In the genomic region with DNA sequence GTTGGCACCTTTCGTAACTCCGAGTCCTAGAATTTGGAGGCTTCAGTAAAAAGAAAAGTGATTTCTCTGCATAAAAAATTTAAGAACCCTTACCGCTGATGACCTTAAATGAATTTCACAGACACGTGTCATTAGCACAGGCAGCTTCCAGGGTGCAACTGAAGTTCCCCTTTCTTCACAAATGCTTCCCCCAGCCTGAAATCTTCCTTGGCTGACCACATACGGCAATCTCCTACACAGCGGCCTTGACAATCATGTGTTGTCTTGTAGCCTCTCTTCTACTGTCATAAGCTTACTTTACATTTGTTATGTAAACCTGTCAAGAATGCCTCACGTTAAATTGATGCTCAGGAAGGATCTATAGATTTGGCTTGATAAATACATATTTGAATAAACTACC, we compare ENCODE assay signal across 14 cellular contexts.
DNase-seq lines count a peak whose midpoint lies in the region; ATAC-seq and TF ChIP-seq lines count a peak whose summit lies in the region.
"Had no signal": no experiment of that assay in that cellular context is flagged by ENCODE, and none has a peak within 500 bp of the region (broad histone marks: within the 10 kb centered on the region; RNA-seq: fewer than 3 reads in every experiment).

No MANE protein-coding gene starts in this region.

- no peak for DNase-seq in activated CD4-positive, alpha-beta T cell treated with anti-CD3 and anti-CD28 coated beads, Interleukin-2, amount 10 ng/mL, durations not matched to agents 7 days and 5 days
- no peak for DNase-seq in activated CD4-positive, alpha-beta T cell treated with anti-CD3 and anti-CD28 coated beads, Interleukin-2, amount 50 U/mL, for 1 hour
- DNase-seq in MV-4-11 (lab: John Stamatoyannopoulos, UW), result peak; percentile 89
- no peak for DNase-seq in spleen
- DNase-seq: activated effector memory CD4-positive, alpha-beta T cell treated with anti-CD3 and anti-CD28 coated beads, Interleukin-2, amount 50 U/mL, for 16 hours; DMS53; NCI-H1105 had no signal

- H3K27me3 Mint-ChIP-seq in activated CD4-positive, alpha-beta T cell treated with anti-CD3 and anti-CD28 coated beads, Interleukin-2, amount 10 ng/mL, durations not matched to agents 7 days and 5 days, result no peaks in the 10 kb centered on the region
- no peaks in the 10 kb centered on the region for H3K27me3 Mint-ChIP-seq in activated naive CD8-positive, alpha-beta T cell
- H3K27me3 Mint-ChIP-seq: central memory CD8-positive, alpha-beta T cell had no signal

- H3K4me3 ChIP-seq in spleen, result peak overlapping the region in 1 of 8 donors; percentile 20
- H3K4me3 ChIP-seq: A549, vagina had no signal

- POLR2A ChIA-PET in activated CD4-positive, alpha-beta T cell treated with anti-CD3 and anti-CD28 coated beads, Interleukin-2, amount 10 ng/mL, durations not matched to agents 7 days and 5 days (lab: Charles Lee), result no interaction called here

- H3K4me1 Mint-ChIP-seq in activated CD4-positive, alpha-beta T cell treated with anti-CD3 and anti-CD28 coated beads, Interleukin-2, amount 10 ng/mL, durations not matched to agents 7 days and 5 days, result peaks cover 82% of the 10 kb centered on the region
- H3K4me1 Mint-ChIP-seq in activated naive CD8-positive, alpha-beta T cell (ENCODE audit: low read depth), result peaks cover 75% of the 10 kb centered on the region

- no peak for TF ChIP-seq CTCF in spleen (IDR thresholded peaks at IDR 0.05 in 8 of 11, conservative IDR thresholded peaks at IDR 0.05 in 3 of 11)

- H3K9me3 Mint-ChIP-seq in activated CD4-positive, alpha-beta T cell treated with anti-CD3 and anti-CD28 coated beads, Interleukin-2, amount 10 ng/mL, durations not matched to agents 7 days and 5 days, result peaks cover 6% of the 10 kb centered on the region
- no peaks in the 10 kb centered on the region for H3K9me3 Mint-ChIP-seq in activated naive CD8-positive, alpha-beta T cell (ENCODE audit: low read depth)
- H3K9me3 Mint-ChIP-seq: central memory CD8-positive, alpha-beta T cell had no signal

- CTCF ChIA-PET in activated CD4-positive, alpha-beta T cell treated with anti-CD3 and anti-CD28 coated beads, Interleukin-2, amount 10 ng/mL, durations not matched to agents 7 days and 5 days (lab: Charles Lee), result no interaction called here

- TF ChIP-seq POLR2A in spleen (IDR thresholded peaks at IDR 0.05), result no peak

- intact Hi-C loops in spleen (cut with DNase I; ENCODE audit: low total_unique reads), result no loop called here

- 35 to 59% (median 40%) methylated on average over 7 of the region's 7 CpGs for WGBS in spleen, 5 donors

- H3K36me3 Mint-ChIP-seq in activated CD4-positive, alpha-beta T cell treated with anti-CD3 and anti-CD28 coated beads, Interleukin-2, amount 10 ng/mL, durations not matched to agents 7 days and 5 days (ENCODE audit: low read depth), result peaks cover 65% of the 10 kb centered on the region
- H3K36me3 Mint-ChIP-seq in activated naive CD8-positive, alpha-beta T cell, result peaks cover 12% of the 10 kb centered on the region

- H3K36me3 ChIP-seq in spleen, result peaks cover 0 to 24% (median 0%) of the 10 kb centered on the region in 6 donors
- H3K36me3 ChIP-seq: vagina had no signal

- peaks cover 3 to 52% (median 35%) of the 10 kb centered on the region in 6 donors for H3K4me1 ChIP-seq in spleen
- H3K4me1 ChIP-seq: A549, vagina had no signal

- H3K27ac Mint-ChIP-seq in activated CD4-positive, alpha-beta T cell treated with anti-CD3 and anti-CD28 coated beads, Interleukin-2, amount 10 ng/mL, durations not matched to agents 7 days and 5 days, result peak overlapping the region; percentile 92
- H3K27ac Mint-ChIP-seq in activated naive CD8-positive, alpha-beta T cell, result peak overlapping the region; percentile 75

- H3K4me3 Mint-ChIP-seq in activated CD4-positive, alpha-beta T cell treated with anti-CD3 and anti-CD28 coated beads, Interleukin-2, amount 10 ng/mL, durations not matched to agents 7 days and 5 days, result no peak overlapping the region
- H3K4me3 Mint-ChIP-seq in activated naive CD8-positive, alpha-beta T cell, result peak overlapping the region; percentile 48
- H3K4me3 Mint-ChIP-seq: central memory CD8-positive, alpha-beta T cell had no signal

- no peaks in the 10 kb centered on the region for H3K27me3 ChIP-seq in spleen (replicated peaks in 1 of 7)
- H3K27me3 ChIP-seq: vagina had no signal

- H3K9me3 ChIP-seq in spleen, result no peaks in the 10 kb centered on the region
- H3K9me3 ChIP-seq: vagina had no signal

- H3K27ac ChIP-seq in spleen, result peak overlapping the region; percentile 57 to 89 (median 80)
- H3K27ac ChIP-seq: A549, vagina had no signal

- ATAC-seq in HG03025 (IDR thresholded peaks at IDR 0.05; ENCODE audit: low FRiP score, unreplicated experiment) (no peak), GM19324 (IDR thresholded peaks at IDR 0.05; ENCODE audit: low FRiP score, unreplicated experiment) (no peak), HG02610 (IDR thresholded peaks at IDR 0.05; ENCODE audit: unreplicated experiment) (no peak)
- ATAC-seq: A549 had no signal
